Comparison of ENCODE assay signal across 10 cellular contexts in the genomic region with DNA sequence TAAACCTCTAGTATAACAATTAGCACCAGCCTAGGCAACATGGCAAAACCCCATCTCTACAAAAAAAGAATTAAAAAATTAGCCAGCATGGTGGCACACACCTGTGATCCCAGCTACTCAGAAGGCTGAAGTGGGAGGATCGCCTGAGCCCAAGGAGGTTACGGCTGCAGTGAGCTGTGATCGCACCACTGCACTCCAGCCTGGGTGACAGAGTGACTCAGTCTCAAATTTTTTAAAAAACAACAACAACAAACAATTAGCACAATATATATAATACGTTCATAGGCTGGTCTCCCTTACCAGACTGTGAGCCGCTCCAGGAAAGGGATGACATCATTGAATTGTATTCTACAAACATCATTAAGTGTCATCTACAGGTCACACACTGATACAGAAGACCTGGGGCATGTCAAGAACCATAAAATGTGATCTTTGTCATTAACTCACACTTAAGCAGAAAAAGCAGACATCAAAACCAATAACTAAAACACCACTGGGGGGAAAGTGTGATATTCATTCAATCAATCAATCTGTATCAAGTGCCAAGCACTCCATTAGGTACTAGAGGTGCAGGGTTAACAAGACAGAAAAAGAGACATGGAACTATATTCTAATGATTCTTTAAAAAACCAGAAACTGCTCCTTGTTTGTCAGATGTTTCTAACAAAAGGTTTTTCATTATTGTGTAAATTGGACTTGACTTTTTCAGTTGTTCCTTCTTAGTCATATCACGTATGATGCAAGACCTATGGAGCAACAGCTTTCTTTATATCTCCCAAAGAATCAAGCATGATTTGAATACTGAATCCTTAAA. TPM values are rescaled to one million over a fixed set of nuclear protein-coding genes. Genes with fewer than 3 reads are reported as not detected.
DNase-seq lines count a peak whose midpoint lies in the region; ATAC-seq and TF ChIP-seq lines count a peak whose summit lies in the region.
"Had no signal": no experiment of that assay in that cellular context is flagged by ENCODE, and none has a peak within 500 bp of the region (broad histone marks: within the 10 kb centered on the region; RNA-seq: fewer than 3 reads in every experiment).

No MANE protein-coding gene starts in this region.

- H3K4me1 ChIP-seq in BLaER1 treated with 17β-estradiol and CSF1 and Interleukin-3, amounts not matched to agents 10 nM and 100 nM: peaks cover 0 to 72% (median 38%) of the 10 kb centered on the region in 10 experiments; a peak in 18 of 20 replicates
- H3K4me1 ChIP-seq in KMS-11 (ENCODE audit: low read depth, poor library complexity, severe bottlenecking): peaks cover 53% of the 10 kb centered on the region
- H3K4me1 ChIP-seq in ascending aorta: peaks cover 17 to 57% of the 10 kb centered on the region in 2 donors
- peaks cover 7 to 39% of the 10 kb centered on the region in 2 donors for H3K4me1 ChIP-seq in lung (ENCODE audit: control insufficient read depth in 2 of 2, insufficient read depth in 2 of 2, low read length in 2 of 2)
- peaks cover 13 to 42% (median 32%) of the 10 kb centered on the region in 4 donors for H3K4me1 ChIP-seq in esophagus muscularis mucosa

- no peak overlapping the region for H2AFZ ChIP-seq in KMS-11 (ENCODE audit: low read depth)

- peaks cover 7% of the 10 kb centered on the region; the same call in 1 of the 2 replicates for H3K79me2 ChIP-seq in KMS-11 (ENCODE audit: insufficient read depth, low read depth)

- no peak for TF ChIP-seq POLR2A in esophagus muscularis mucosa (IDR thresholded peaks at IDR 0.05; ENCODE audit: low read depth)

- peaks cover 0 to 17% (median 0%) of the 10 kb centered on the region in 11 experiments; a peak in 2 of 22 replicates for H4K20me1 ChIP-seq in BLaER1 treated with 17β-estradiol and CSF1 and Interleukin-3, amounts not matched to agents 10 nM and 100 nM
- no peaks in the 10 kb centered on the region for H4K20me1 ChIP-seq in KMS-11 (ENCODE audit: insufficient read depth)

- DNase-seq in ascending aorta (ENCODE audit: low spot score in 2 of 2) (no peak), lung (ENCODE audit: low spot score) (no peak), esophagus muscularis mucosa (ENCODE audit: extremely low spot score) (no peak), A172 (ENCODE audit: low spot score) (no peak), cerebellar cortex (ENCODE audit: low spot score) (no peak)
- DNase-seq: NCI-H345 had no signal

- TF ChIP-seq CTCF in KMS-11 (conservative IDR thresholded peaks at IDR 0.05; ENCODE audit: low read depth, low read length) (no peak), ascending aorta (IDR thresholded peaks at IDR 0.05) (no peak), lung (IDR thresholded peaks at IDR 0.05; ENCODE audit: control extremely low read depth, extremely low read depth) (no peak), esophagus muscularis mucosa (IDR thresholded peaks at IDR 0.05) (no peak)

- H3K27ac ChIP-seq in BLaER1 treated with 17β-estradiol and CSF1 and Interleukin-3, amounts not matched to agents 10 nM and 100 nM: peak overlapping the region in 9 of 11 experiments; percentile 8 to 73 (median 44); a peak in 15 of 22 replicates
- H3K27ac ChIP-seq in KMS-11 (no peak overlapping the region), ascending aorta (peak overlapping the region; percentile 49 to 72), lung (ENCODE audit: low read depth in 1 of 2, low read length in 1 of 2) (peak overlapping the region in 1 of 2 donors; percentile 60), esophagus muscularis mucosa (replicated peaks in 1 of 4) (no peak overlapping the region)

- H3K27me3 ChIP-seq in BLaER1 treated with 17β-estradiol and CSF1 and Interleukin-3, amounts not matched to agents 10 nM and 100 nM: no peaks in the 10 kb centered on the region
- no peaks in the 10 kb centered on the region for H3K27me3 ChIP-seq in KMS-11 (ENCODE audit: insufficient read depth, low read depth)
- H3K27me3 ChIP-seq in ascending aorta: no peaks in the 10 kb centered on the region
- no peaks in the 10 kb centered on the region for H3K27me3 ChIP-seq in lung (ENCODE audit: control insufficient read depth, insufficient read depth)
- no peaks in the 10 kb centered on the region for H3K27me3 ChIP-seq in esophagus muscularis mucosa

- peak overlapping the region in 8 of 11 experiments; percentile 13 to 78 (median 62); a peak in 14 of 22 replicates for H3K4me2 ChIP-seq in BLaER1 treated with 17β-estradiol and CSF1 and Interleukin-3, amounts not matched to agents 10 nM and 100 nM
- peak overlapping the region; percentile 1; the same call in 1 of the 2 replicates for H3K4me2 ChIP-seq in KMS-11

- peaks cover 0 to 20% (median 0%) of the 10 kb centered on the region in 11 experiments; a peak in 6 of 22 replicates for H3K9me3 ChIP-seq in BLaER1 treated with 17β-estradiol and CSF1 and Interleukin-3, amounts not matched to agents 10 nM and 100 nM (replicated peaks in 1 of 11)
- H3K9me3 ChIP-seq in ascending aorta (no peaks in the 10 kb centered on the region), lung (ENCODE audit: control insufficient read depth in 2 of 2, insufficient read depth in 1 of 2, low read length in 1 of 2) (no peaks in the 10 kb centered on the region), esophagus muscularis mucosa (no peaks in the 10 kb centered on the region)

- H3K36me3 ChIP-seq in BLaER1 treated with 17β-estradiol and CSF1 and Interleukin-3, amounts not matched to agents 10 nM and 100 nM: peaks cover 0 to 22% (median 3%) of the 10 kb centered on the region in 11 experiments; a peak in 7 of 22 replicates
- no peaks in the 10 kb centered on the region for H3K36me3 ChIP-seq in KMS-11 (ENCODE audit: insufficient read depth)
- H3K36me3 ChIP-seq in ascending aorta: no peaks in the 10 kb centered on the region
- H3K36me3 ChIP-seq in lung (ENCODE audit: control insufficient read depth in 2 of 2, insufficient read depth in 2 of 2, low read length in 2 of 2): no peaks in the 10 kb centered on the region
- H3K36me3 ChIP-seq in esophagus muscularis mucosa: no peaks in the 10 kb centered on the region

- no peak for TF ChIP-seq EP300 in esophagus muscularis mucosa (IDR thresholded peaks at IDR 0.05)

- 71 to 72% methylated on average over 6 of the region's 6 CpGs for WGBS in lung, 2 donors
- WGBS in esophagus muscularis mucosa: 69% methylated on average over 6 of the region's 6 CpGs

- H3K9ac ChIP-seq in BLaER1 treated with 17β-estradiol and CSF1 and Interleukin-3, amounts not matched to agents 10 nM and 100 nM: peak overlapping the region in 4 of 11 experiments; percentile 23 to 40 (median 28); a peak in 4 of 22 replicates
- no peak overlapping the region for H3K9ac ChIP-seq in KMS-11

- ATAC-seq in lung (ENCODE audit: insufficient read depth, low FRiP score) (peak; percentile 21), GM19463 (IDR thresholded peaks at IDR 0.05; ENCODE audit: unreplicated experiment) (no peak)

- peak overlapping the region in 1 of 10 experiments; percentile 25; a peak in 2 of 20 replicates for H3K4me3 ChIP-seq in BLaER1 treated with 17β-estradiol and CSF1 and Interleukin-3, amounts not matched to agents 10 nM and 100 nM
- H3K4me3 ChIP-seq in KMS-11 (IDR thresholded peaks at IDR 0.05; ENCODE audit: insufficient read depth, low read depth, low read length) (no peak overlapping the region), ascending aorta (no peak overlapping the region), lung (no peak overlapping the region), esophagus muscularis mucosa (no peak overlapping the region)
- H3K4me3 ChIP-seq: skin epidermis had no signal

- intact Hi-C loops in ascending aorta (cut with DNase I): loop anchor here (5.0 kb wide), 1 partner anchor 37 kb away; no protein-coding TSS in a partner anchor
- intact Hi-C loops in esophagus muscularis mucosa (cut with DNase I): no loop called here

RNA-seq across cellular contexts. Expression of a gene that starts 17.8 kb away (rescaled TPM):
- 40.9 TPM for total RNA-seq in ascending aorta
- 10 to 100 TPM; 25.5 to 28.3 TPM for total RNA-seq in lung
- polyA plus RNA-seq in lung: 10 to 100 TPM in 1 of 2 donors, 1 to 10 TPM in 1; 7.5 to 20.1 TPM
- total RNA-seq in esophagus muscularis mucosa: 10 to 100 TPM; 18.7 to 24.1 (median 20.7) TPM
- total RNA-seq in A172 (2014; rRNA removed; shearing (Covaris generic)): 0.91 and 2.0 TPM in 2 replicates

RNA-seq across cellular contexts. Expression of a gene that starts 48.0 kb away (rescaled TPM):
- 10.5 TPM for total RNA-seq in ascending aorta
- 10 to 100 TPM in 1 of 2 donors, 1 to 10 TPM in 1; 9.6 to 12.5 TPM for total RNA-seq in lung
- 1 to 10 TPM; 4.8 to 9.5 TPM for polyA plus RNA-seq in lung
- 1 to 10 TPM; 4.1 to 9.5 (median 5.6) TPM for total RNA-seq in esophagus muscularis mucosa
- 9.4 and 11.6 TPM in 2 replicates for total RNA-seq in A172 (2014; rRNA removed; shearing (Covaris generic))

Comparison
In these comparisons a context has a peak if more than half of its experiments do, and no peak if none do; other contexts are left out.
1. H3K27ac ChIP-seq: peak in BLaER1 treated with 17β-estradiol and CSF1 and Interleukin-3, amounts not matched to agents 10 nM and 100 nM (9 of 11) and ascending aorta (2 of 2); none in KMS-11 (single experiment) and esophagus muscularis mucosa (0 of 4).